Comparison of ENCODE assay signal across 20 cellular contexts in genomic region chr9:133461975-133462374, GRCh38. TPM values are rescaled to one million over a fixed set of nuclear protein-coding genes. Genes with fewer than 3 reads are reported as not detected.
DNase-seq lines count a peak whose midpoint lies in the region; ATAC-seq, FAIRE-seq and TF ChIP-seq lines count a peak whose summit lies in the region.
"Had no signal": no experiment of that assay in that cellular context is flagged by ENCODE, and none has a peak within 500 bp of the region (broad histone marks: within the 10 kb centered on the region; RNA-seq: fewer than 3 reads in every experiment).

No MANE protein-coding gene starts in this region.

- no peak overlapping the region for H3K27ac ChIP-seq in PC-9
- H3K27ac ChIP-seq in kidney (ENCODE audit: low read depth in 2 of 2, low read length in 2 of 2), result no peak overlapping the region
- H3K27ac ChIP-seq: 22Rv1, left lung had no signal

- H3K36me3 Mint-ChIP-seq in stimulated activated effector memory CD8-positive, alpha-beta T cell treated with anti-CD3 and anti-CD28 coated beads, Interleukin-12 subunit alpha, Interleukin-12 subunit beta, amount 100 ng/mL, for 72 hours, result peaks cover 13% of the 10 kb centered on the region
- H3K36me3 Mint-ChIP-seq: CD8-positive, alpha-beta T cell had no signal

- H3K36me3 ChIP-seq in PC-9 (ENCODE audit: low read depth) (no peaks in the 10 kb centered on the region), kidney (ENCODE audit: control insufficient read depth in 1 of 2, insufficient read depth in 2 of 2, low read length in 2 of 2) (peaks cover 0 to 9% of the 10 kb centered on the region in 2 donors)

- FAIRE-seq in kidney (lab: Jason Lieb, UNC), result no peak
- FAIRE-seq: HTR-8/SVneo had no signal

- TF ChIP-seq CTCF in PC-9 (conservative IDR thresholded peaks at IDR 0.05) (no peak), kidney (IDR thresholded peaks at IDR 0.05; ENCODE audit: borderline replicate concordance, extremely low read depth, insufficient read depth) (no peak)

- no peak overlapping the region for H3K4me3 Mint-ChIP-seq in stimulated activated effector memory CD8-positive, alpha-beta T cell treated with anti-CD3 and anti-CD28 coated beads, Interleukin-12 subunit alpha, Interleukin-12 subunit beta, amount 100 ng/mL, for 72 hours
- H3K4me3 Mint-ChIP-seq: activated CD4-positive, alpha-beta T cell treated with anti-CD3 and anti-CD28 coated beads, Interleukin-2, amount 10 ng/mL, durations not matched to agents 7 days and 5 days had no signal

- H3F3A ChIP-seq in PC-9 (ENCODE audit: insufficient read depth, low read depth), result peaks cover 17% of the 10 kb centered on the region; the same call in 1 of the 2 replicates

- intact Hi-C loops in PC-9 (cut with micrococcal nuclease; ENCODE audit: unreplicated experiment) (no loop called here), kidney (cut with DNase I) (no loop called here)

- H3K27ac Mint-ChIP-seq in stimulated activated effector memory CD8-positive, alpha-beta T cell treated with anti-CD3 and anti-CD28 coated beads, Interleukin-12 subunit alpha, Interleukin-12 subunit beta, amount 100 ng/mL, for 72 hours, result peak overlapping the region; percentile 67
- H3K27ac Mint-ChIP-seq: activated CD4-positive, alpha-beta T cell treated with anti-CD3 and anti-CD28 coated beads, Interleukin-2, amount 10 ng/mL, durations not matched to agents 7 days and 5 days had no signal

- no peak for ATAC-seq in stimulated activated effector memory CD8-positive, alpha-beta T cell treated with anti-CD3 and anti-CD28 coated beads, Interleukin-12 subunit alpha, Interleukin-12 subunit beta, amount 100 ng/mL, for 72 hours
- ATAC-seq: CD8-positive, alpha-beta T cell; left lung had no signal

- peak overlapping the region in 1 of 2 donors; percentile 95 for H3K9ac ChIP-seq in kidney (ENCODE audit: low read length in 2 of 2)

- H3K4me2 ChIP-seq in PC-9, result 0 out of 2 replicates have a peak overlapping the region, but pooled peaks have one; percentile 83

- H2AFZ ChIP-seq in PC-9, result no peak overlapping the region

- DNase-seq in DMS 273 (lab: John Stamatoyannopoulos, UW; ENCODE audit: unreplicated experiment), result peak; percentile 49
- no peak for DNase-seq in DMS 273 treated with DMSO at 0.1 percent for 48 hours (lab: John Stamatoyannopoulos, UW)
- DNase-seq in PC-9, result peak in 1 of 2 experiments; percentile 35
- peak; percentile 67 for DNase-seq in kidney
- DNase-seq in stimulated activated effector memory CD8-positive, alpha-beta T cell treated with anti-CD3 and anti-CD28 coated beads, Interleukin-12 subunit alpha, Interleukin-12 subunit beta, amount 100 ng/mL, for 72 hours (ENCODE audit: low spot score in 2 of 2), result no peak
- no peak for DNase-seq in activated T-cell treated with anti-CD3 and anti-CD28 coated beads for 4 hours
- DNase-seq in cortex of kidney (lab: John Stamatoyannopoulos, UW), result no peak
- no peak for DNase-seq in AG08396 (ENCODE audit: low spot score)
- DNase-seq: activated CD4-positive, alpha-beta T cell treated with anti-CD3 and anti-CD28 coated beads, Interleukin-2, amount 10 ng/mL, durations not matched to agents 7 days and 5 days; activated naive CD4-positive, alpha-beta T cell treated with anti-CD3 and anti-CD28 coated beads, Interleukin-2, amount 50 U/mL, for 16 hours; CD8-positive, alpha-beta T cell; hypothalamus; left lung; NCI-H1694; NCI-H446; OCI-M1; stimulated activated CD4-positive, alpha-beta T cell treated with anti-CD3 and anti-CD28 coated beads, Interleukin-12 subunit alpha, Interleukin-12 subunit beta, amount 100 ng/mL, for 4 hours; stimulated activated naive CD4-positive, alpha-beta T cell had no signal

- H3K79me2 ChIP-seq in PC-9 (ENCODE audit: low read depth), result peaks cover 14% of the 10 kb centered on the region; the same call in 1 of the 2 replicates

- no TSS peak for BruUV-seq in PC-9 (replicated peaks; lab: Mats Ljungman, UMichigan)

- peaks cover 25% of the 10 kb centered on the region for H3K4me1 Mint-ChIP-seq in stimulated activated effector memory CD8-positive, alpha-beta T cell treated with anti-CD3 and anti-CD28 coated beads, Interleukin-12 subunit alpha, Interleukin-12 subunit beta, amount 100 ng/mL, for 72 hours

- H3K4me3 ChIP-seq in PC-9 (no peak overlapping the region), kidney (ENCODE audit: low read length in 2 of 2) (no peak overlapping the region)

- H4K20me1 ChIP-seq in PC-9 (ENCODE audit: insufficient read depth), result no peaks in the 10 kb centered on the region; the same call in 1 of the 2 replicates

- H3K9me3 Mint-ChIP-seq in stimulated activated effector memory CD8-positive, alpha-beta T cell treated with anti-CD3 and anti-CD28 coated beads, Interleukin-12 subunit alpha, Interleukin-12 subunit beta, amount 100 ng/mL, for 72 hours, result no peaks in the 10 kb centered on the region
- H3K9me3 Mint-ChIP-seq: activated CD4-positive, alpha-beta T cell treated with anti-CD3 and anti-CD28 coated beads, Interleukin-2, amount 10 ng/mL, durations not matched to agents 7 days and 5 days; CD8-positive, alpha-beta T cell had no signal

- H3K4me1 ChIP-seq in PC-9 (replicated peaks; ENCODE audit: insufficient read depth), result peaks cover 13% of the 10 kb centered on the region
- H3K4me1 ChIP-seq in kidney (ENCODE audit: control insufficient read depth in 1 of 2, insufficient read depth in 1 of 2, low read depth in 1 of 2, low read length in 2 of 2), result peaks cover 6 to 20% of the 10 kb centered on the region in 2 donors

- no peaks in the 10 kb centered on the region for H3K9me2 ChIP-seq in PC-9 (ENCODE audit: insufficient read depth)

- CTCF ChIA-PET in PC-9 (lab: Charles Lee), result no interaction called here

- POLR2A ChIA-PET in PC-9 (lab: Charles Lee; ENCODE audit: unreplicated experiment), result no interaction called here

- H3K27me3 ChIP-seq in PC-9 (ENCODE audit: insufficient read depth, low read depth), result no peaks in the 10 kb centered on the region
- H3K27me3 ChIP-seq: left lung had no signal

- H3K9me3 ChIP-seq in PC-9 (ENCODE audit: insufficient read depth, low read depth) (no peaks in the 10 kb centered on the region), kidney (ENCODE audit: control insufficient read depth in 1 of 2, low read length in 2 of 2) (no peaks in the 10 kb centered on the region)
- H3K9me3 ChIP-seq: left lung had no signal

RNA-seq across cellular contexts. Expression of gene CACFD1, which starts 2.2 kb away (rescaled TPM):
- total RNA-seq in PC-9 (2021), result 28.7 and 32.7 TPM in 2 replicates
- total RNA-seq in kidney, result 37.3 TPM
- 37.8 TPM for polyA plus RNA-seq in kidney (ENCODE audit: insufficient read depth, low read depth, low replicate concordance)

RNA-seq across cellular contexts. Expression of gene SLC2A6, which starts 16.9 kb away (rescaled TPM):
- total RNA-seq in PC-9 (2021) (6.1 and 13.1 TPM in 2 replicates), kidney (5.8 TPM)
- polyA plus RNA-seq in kidney (ENCODE audit: insufficient read depth, low read depth, low replicate concordance), result 2.5 TPM

RNA-seq across cellular contexts. Expression of gene ADAMTS13, which starts 39.8 kb away (rescaled TPM):
- 7.1 and 11.1 TPM in 2 replicates for total RNA-seq in PC-9 (2021)
- total RNA-seq in kidney, result 3.1 TPM
- polyA plus RNA-seq in kidney (ENCODE audit: insufficient read depth, low read depth, low replicate concordance), result 3.6 TPM

RNA-seq across cellular contexts. Expression of gene REXO4, which starts 44.2 kb away (rescaled TPM):
- total RNA-seq in PC-9 (2021) (32.6 and 36.5 TPM in 2 replicates), kidney (17.5 TPM)
- 18.6 TPM for polyA plus RNA-seq in kidney (ENCODE audit: insufficient read depth, low read depth, low replicate concordance)

Comparison
In these comparisons a context has a peak if more than half of its experiments do, and no peak if none do; other contexts are left out.
1. DNase-seq: peak in DMS 273 (single experiment) and kidney (single experiment); none in DMS 273 treated with DMSO at 0.1 percent for 48 hours (single experiment), stimulated activated effector memory CD8-positive, alpha-beta T cell treated with anti-CD3 and anti-CD28 coated beads, Interleukin-12 subunit alpha, Interleukin-12 subunit beta, amount 100 ng/mL, for 72 hours (0 of 2), activated T-cell treated with anti-CD3 and anti-CD28 coated beads for 4 hours (single experiment), cortex of kidney (single experiment) and AG08396 (single experiment).